In genomic region chr16:88378401-88378800, GRCh38 we compare ENCODE assay signal across 22 cellular contexts. TPM values are rescaled to one million over a fixed set of nuclear protein-coding genes. Genes with fewer than 3 reads are reported as not detected.
"Had no signal": no experiment of that assay in that cellular context is flagged by ENCODE, and none has a peak within 500 bp of the region (broad histone marks: within the 10 kb centered on the region; RNA-seq: fewer than 3 reads in every experiment).

No MANE protein-coding gene starts in this region.

- H3K4me1 ChIP-seq: ascending aorta, colonic mucosa had no signal

- FAIRE-seq: keratinocyte had no signal

- H3K9me3 ChIP-seq: ascending aorta, colonic mucosa, esophagus muscularis mucosa, gastrocnemius medialis, heart left ventricle, upper lobe of left lung had no signal

- DNase-seq: activated CD4-positive, alpha-beta T cell treated with anti-CD3 and anti-CD28 coated beads, Interleukin-2, amount 10 ng/mL, durations not matched to agents 7 days and 5 days; activated CD4-positive, CD25-positive, alpha-beta regulatory T cell treated with anti-CD3 and anti-CD28 coated beads, Interleukin-2, amount 50 U/mL, for 72 hours; activated CD8-positive, alpha-beta memory T cell treated with anti-CD3 and anti-CD28 coated beads, Interleukin-2, amount 10 ng/mL, durations not matched to agents 7 days and 5 days; activated CD8-positive, alpha-beta T cell treated with anti-CD3 and anti-CD28 coated beads for 36 hours; activated gamma-delta T cell; brain microvascular endothelial cell; colonic mucosa; gastrocnemius medialis; nephron progenitor cell; nucleus accumbens; stimulated activated CD4-positive, alpha-beta T cell treated with anti-CD3 and anti-CD28 coated beads, Interleukin-4, amount 100 ng/mL, for 4 hours; stimulated activated naive CD8-positive, alpha-beta T cell treated with anti-CD3 and anti-CD28 coated beads, Interleukin-15, Interleukin-2, amounts not matched to agents 100 U/mL and 50 U/mL, for 24 hours; WERI-Rb-1 had no signal

- H3K4me3 ChIP-seq: ascending aorta, colonic mucosa, dorsolateral prefrontal cortex, esophagus muscularis mucosa, gastrocnemius medialis, heart left ventricle, upper lobe of left lung had no signal

- H3K27ac ChIP-seq: ascending aorta, brain microvascular endothelial cell, colonic mucosa, esophagus muscularis mucosa, gastrocnemius medialis, heart left ventricle, upper lobe of left lung, WERI-Rb-1 had no signal

- H3K27me3 ChIP-seq: ascending aorta, brain microvascular endothelial cell, gastrocnemius medialis had no signal

- ATAC-seq: activated CD8-positive, alpha-beta memory T cell treated with anti-CD3 and anti-CD28 coated beads, Interleukin-2, amount 10 ng/mL, durations not matched to agents 7 days and 5 days; activated CD8-positive, alpha-beta T cell treated with anti-CD3 and anti-CD28 coated beads for 36 hours; activated naive CD4-positive, alpha-beta T cell treated with anti-CD3 and anti-CD28 coated beads, Interleukin-2, amount 50 U/mL, for 72 hours; gastrocnemius medialis; heart left ventricle; left lobe of liver; SK-N-SH treated with all-trans-retinoic acid at 6 μM for 48 hours; stimulated activated naive CD8-positive, alpha-beta T cell treated with anti-CD3 and anti-CD28 coated beads, Interleukin-15, Interleukin-2, amounts not matched to agents 100 U/mL and 50 U/mL, for 24 hours had no signal

- H3K36me3 ChIP-seq: ascending aorta, brain microvascular endothelial cell, colonic mucosa, esophagus muscularis mucosa, gastrocnemius medialis, heart left ventricle, upper lobe of left lung, WERI-Rb-1 had no signal

RNA-seq across cellular contexts. Expression of gene ZNF469, which starts 4.4 kb away (rescaled TPM):
- polyA plus RNA-seq: keratinocyte had no signal
